Comparison of ENCODE assay signal across 8 cellular contexts in genomic region chr7:107874605-107875446, GRCh38. TPM values are rescaled to one million over a fixed set of nuclear protein-coding genes. Genes with fewer than 3 reads are reported as not detected.
DNase-seq lines count a peak whose midpoint lies in the region; ATAC-seq and TF ChIP-seq lines count a peak whose summit lies in the region.

No MANE protein-coding gene starts in this region.

- ATAC-seq in HG02938 (IDR thresholded peaks at IDR 0.05; ENCODE audit: unreplicated experiment): peak; percentile 63
- peak; percentile 86 for ATAC-seq in WTC11
- ATAC-seq in GM18519 (IDR thresholded peaks at IDR 0.05; ENCODE audit: low FRiP score, unreplicated experiment): no peak

- POLR2A ChIA-PET in AG04450 (lab: Yijun Ruan, JAX): interaction anchor here (0.7 kb wide), 1 partner anchor 132 kb away, joined by 4 read pairs; the partner anchor contains the start of gene CBLL1
- POLR2A ChIA-PET in GM10248 (lab: Yijun Ruan, JAX): no interaction called here
- POLR2A ChIA-PET in WTC11 (lab: Charles Lee): interaction anchor here (1.2 kb wide), 1 partner anchor 132 kb away, joined by 5 read pairs; no protein-coding TSS in a partner anchor

- H3K4me3 ChIP-seq in AG04450 (ENCODE audit: low read depth, low read length): no peak overlapping the region

- CTCF ChIA-PET in AG04450 (lab: Charles Lee) (interaction anchor here (0.5 to 7.2 kb wide), 65 partner anchors 10 to 1122 kb away, joined by 3 to 117 read pairs (median 4); partner anchors contain the start of genes CBLL1 and DLD), GM10248 (lab: Yijun Ruan, JAX) (interaction anchor here (0.6 to 1.3 kb wide), 48 partner anchors 8 to 1080 kb away, joined by 3 to 20 read pairs (median 4); partner anchors contain the start of genes CBLL1 and DLD), WTC11 (lab: Charles Lee) (interaction anchor here (0.6 to 1.5 kb wide), 46 partner anchors 9 to 934 kb away, joined by 3 to 17 read pairs (median 3); partner anchors contain the start of genes CBLL1, DLD, HBP1 and SLC26A4)

- no peaks in the 10 kb centered on the region; the same call in 1 of the 2 replicates for H3K4me1 Mint-ChIP-seq in WTC11
- H3K4me1 Mint-ChIP-seq in nephron: no peaks in the 10 kb centered on the region

- H3K27ac Mint-ChIP-seq in WTC11: no peak overlapping the region
- H3K27ac Mint-ChIP-seq in nephron: no peak overlapping the region

- no peak overlapping the region for H3K4me3 Mint-ChIP-seq in WTC11
- H3K4me3 Mint-ChIP-seq in nephron: no peak overlapping the region

- H3K27me3 Mint-ChIP-seq in WTC11 (ENCODE audit: low read depth): no peaks in the 10 kb centered on the region
- peaks cover 18% of the 10 kb centered on the region for H3K27me3 Mint-ChIP-seq in nephron (ENCODE audit: low read depth)

- no peaks in the 10 kb centered on the region for H3K36me3 Mint-ChIP-seq in WTC11
- H3K36me3 Mint-ChIP-seq in nephron (ENCODE audit: low read depth): no peaks in the 10 kb centered on the region

- H3K27ac ChIP-seq in AG04450 (ENCODE audit: low read depth, low read length): no peak overlapping the region

- TF ChIP-seq CTCF in AG04450 (IDR thresholded peaks at IDR 0.05; ENCODE audit: low read depth, low read length) (peak; percentile 77), GM10248 (IDR thresholded peaks at IDR 0.05; ENCODE audit: control extremely low read depth, extremely low read depth, low read depth, missing control alignments) (peak; percentile 57), WTC11 (IDR thresholded peaks at IDR 0.05) (peak; percentile 55), nephron (IDR thresholded peaks at IDR 0.05; ENCODE audit: unreplicated experiment in 3 of 3) (peak; percentile 72 to 84 (median 74))

- H3K9me3 Mint-ChIP-seq in WTC11 (no peaks in the 10 kb centered on the region), nephron (no peaks in the 10 kb centered on the region)

- no peaks in the 10 kb centered on the region for H3K9me3 ChIP-seq in AG04450 (ENCODE audit: control insufficient read depth, insufficient read depth, low read length)

- peaks cover 5% of the 10 kb centered on the region for H3K27me3 ChIP-seq in AG04450 (ENCODE audit: control insufficient read depth, insufficient read depth, low read length)

- DNase-seq in AG04450 (ENCODE audit: low read depth, low spot score) (no peak), GM10248 (ENCODE audit: extremely low spot score) (peak; percentile 54), NCI-H2196 (lab: John Stamatoyannopoulos, UW; ENCODE audit: unreplicated experiment) (peak; percentile 67), WTC11 (ENCODE audit: low spot score) (no peak), fibroblast of gingiva (ENCODE audit: low read depth) (peak; percentile 51)

TF ChIP-seq in WTC11, 78 proteins besides CTCF, POLR2A, EP300 and RAD21:
- no peak for TF ChIP-seq RELA (CRISPR knock-in tag; IDR thresholded peaks at IDR 0.05; ENCODE audit: borderline replicate concordance)

RNA-seq across cellular contexts. Expression of gene DLD, which starts 16.2 kb away (rescaled TPM):
- polyA plus RNA-seq in AG04450 (2011; rRNA removed): 134 and 169 TPM in 2 replicates
- polyA minus RNA-seq in AG04450 (2011; rRNA and poly(A)+ RNA removed): 59.5 and 74.6 TPM in 2 replicates
- 72.1 to 79.9 TPM (median 75.6 TPM) in 3 replicates for total RNA-seq in WTC11 (2021)

Comparison
In these comparisons a context has a peak if more than half of its experiments do, and no peak if none do; other contexts are left out.
1. DNase-seq: peak in GM10248 (single experiment), NCI-H2196 (single experiment) and fibroblast of gingiva (single experiment); none in AG04450 (single experiment) and WTC11 (single experiment).
2. Peak in every context shown above with its lines, with median percentiles within 50 percentile points of each other: CTCF ChIP-seq.